In genomic region chr16:54228325-54228724, GRCh38 we compare ENCODE assay signal across 10 cellular contexts.
"Had no signal": no experiment of that assay in that cellular context is flagged by ENCODE, and none has a peak within 500 bp of the region (broad histone marks: within the 10 kb centered on the region; RNA-seq: fewer than 3 reads in every experiment).

No MANE protein-coding gene starts in this region.

- H3K4me3 Mint-ChIP-seq: GM23338, H9, HFFc6 had no signal

- DNase-seq: GM23248, GOT3, H7, H9, HCEC 1CT, HFFc6 had no signal

- H3K9ac ChIP-seq: GM23248 had no signal

- H3K9me3 ChIP-seq: HAP-1 had no signal

- H3K27ac Mint-ChIP-seq: GM23338, H9, HFFc6 had no signal

- H3K4me1 ChIP-seq: HAP-1 had no signal

- H3K4me1 Mint-ChIP-seq: GM23338, H9 had no signal

- H3K9me3 Mint-ChIP-seq: HFFc6 had no signal

- H3K36me3 ChIP-seq: HAP-1 had no signal

- FAIRE-seq: H54 had no signal

- H3K4me3 ChIP-seq: GM23248, GM23338, HAP-1 had no signal

- H3K4me2 ChIP-seq: GM23338 had no signal

- H2AFZ ChIP-seq: GM23248, GM23338 had no signal

- ATAC-seq: GM23338, HCT116 had no signal

- H3K27ac ChIP-seq: GM23248 had no signal
